ENCODE assay signal across 8 cellular contexts in the genomic region with DNA sequence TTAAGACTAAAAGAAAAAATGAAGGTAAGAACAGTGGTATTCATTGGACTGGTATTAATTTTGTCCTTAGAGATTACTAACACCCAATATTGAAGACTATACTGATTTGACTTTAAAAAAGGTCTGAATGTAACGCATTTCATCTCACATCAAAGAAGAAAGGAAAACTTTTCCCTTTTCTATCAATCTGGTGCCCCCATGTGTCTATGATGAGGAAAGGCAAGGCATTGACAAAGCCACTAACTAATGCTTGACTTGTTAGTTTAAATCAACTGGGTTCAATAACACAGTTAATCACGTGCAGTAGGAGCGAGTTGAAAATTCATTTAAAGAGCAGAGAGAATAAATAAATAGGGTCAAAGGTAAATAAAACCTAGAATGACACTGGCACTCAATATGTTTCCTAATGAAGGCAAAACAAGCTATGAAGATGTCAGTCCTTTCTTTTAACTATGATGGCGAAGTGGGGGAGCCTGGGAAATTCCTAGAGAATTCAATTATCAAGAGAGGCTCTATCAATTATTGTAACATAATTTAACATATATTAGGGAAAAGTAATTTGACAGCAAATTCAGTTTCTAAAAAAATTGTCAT.
DNase-seq lines count a peak whose midpoint lies in the region; ATAC-seq, FAIRE-seq and TF ChIP-seq lines count a peak whose summit lies in the region.

No MANE protein-coding gene starts in this region.

- no peaks in the 10 kb centered on the region for H3K9me3 ChIP-seq in GM12878 (replicated peaks; ENCODE audit: control insufficient read depth, insufficient read depth, low read length)

- WGBS in GM12878 (ENCODE audit: insufficient coverage, insufficient replicate concordance, low lambda C conversion rate, missing lambda C conversion rate): 11% methylated on average over 4 of the region's 4 CpGs
- WGBS in lower leg skin, 2 donors: 44 to 50% methylated on average over 4 of the region's 4 CpGs

- ATAC-seq in GM12878: peak; percentile 67
- no peak for ATAC-seq in HG03139 (IDR thresholded peaks at IDR 0.05; ENCODE audit: unreplicated experiment)

- no peak overlapping the region for H3K4me3 ChIP-seq in GM12878
- no peak overlapping the region for H3K4me3 ChIP-seq in lower leg skin (ENCODE audit: low read depth, poor library complexity, severe bottlenecking)

- peak; percentile 63 to 68 (median 64); a peak in 5 of 6 replicates for TF ChIP-seq CTCF in GM12878 (IDR thresholded peaks at IDR 0.05 in 2 of 3, conservative IDR thresholded peaks at IDR 0.05 in 1 of 3; ENCODE audit: control insufficient read depth in 2 of 3, extremely low read depth in 1 of 3, insufficient read depth in 1 of 3, low read depth in 3 of 3, low read length in 3 of 3)
- TF ChIP-seq CTCF in lower leg skin (IDR thresholded peaks at IDR 0.05): no peak

- no peak overlapping the region for H3K27ac ChIP-seq in GM12878 (ENCODE audit: control insufficient read depth, insufficient read depth)

- RAD21 ChIA-PET in GM12878 (lab: Charles Lee; ENCODE audit: unreplicated experiment): interaction anchor here (0.7 to 2.2 kb wide), 5 partner anchors 29 to 583 kb away, joined by 3 to 9 read pairs (median 3); no protein-coding TSS in a partner anchor

- no peak for FAIRE-seq in GM12878 (lab: Jason Lieb, UNC)

- H3K79me2 ChIP-seq in GM12878 (ENCODE audit: control insufficient read depth, insufficient read depth, low read length): no peaks in the 10 kb centered on the region

- TF ChIP-seq POLR2A in GM12878 (IDR thresholded peaks at IDR 0.05; ENCODE audit: low read depth, low read length): no peak
- no peak for TF ChIP-seq POLR2A in lower leg skin (IDR thresholded peaks at IDR 0.05)

- POLR2A ChIA-PET in GM12878 (lab: Charles Lee): no interaction called here

- H3K4me1 ChIP-seq in GM12878 (ENCODE audit: control insufficient read depth, insufficient read depth, low read length): no peaks in the 10 kb centered on the region

- CTCF ChIA-PET in GM12878 (lab: Yijun Ruan, JAX): interaction anchor here (0.8 to 6.6 kb wide), 30 partner anchors 9 to 1725 kb away, joined by 3 to 49 read pairs (median 4); no protein-coding TSS in a partner anchor

- H3K27me3 ChIP-seq in GM12878 (replicated peaks in 1 of 2; ENCODE audit: control insufficient read depth in 2 of 2, insufficient read depth in 2 of 2, low read length in 1 of 2): peaks cover 0 to 3% of the 10 kb centered on the region in 2 experiments; a peak in 1 of 4 replicates

- H3K9ac ChIP-seq in GM12878 (ENCODE audit: control insufficient read depth, insufficient read depth, low read length): no peak overlapping the region

- no TSS peak for BruUV-seq in GM12878 (replicated peaks; lab: Mats Ljungman, UMichigan)

- in situ Hi-C loops in GM12878 (cut with MboI): loop anchor here (10.0 kb wide), 2 partner anchors 226 to 584 kb away; no protein-coding TSS in a partner anchor

- TF ChIP-seq RAD21 in GM12878 (IDR thresholded peaks at IDR 0.05; ENCODE audit: insufficient read depth, low read depth, low read length): peak; percentile 86

- no peak for TF ChIP-seq EP300 in GM12878 (IDR thresholded peaks at IDR 0.05; ENCODE audit: borderline replicate concordance in 1 of 2, control insufficient read depth in 1 of 2, low read depth in 2 of 2, low read length in 2 of 2)

- H4K20me1 ChIP-seq in GM12878 (ENCODE audit: control insufficient read depth, insufficient read depth): no peaks in the 10 kb centered on the region

- intact Hi-C loops in GM12878 (cut with micrococcal nuclease; ENCODE audit: unreplicated experiment): loop anchor here (1.0 to 5.0 kb wide), 5 partner anchors 93 to 1426 kb away; no protein-coding TSS in a partner anchor
- intact Hi-C loops in lower leg skin (cut with DNase I; ENCODE audit: low total_unique reads): no loop called here

- SMC1A ChIA-PET in GM12878 (lab: Charles Lee; ENCODE audit: uncharacterized antibody, unreplicated experiment): interaction anchor here (0.5 to 4.3 kb wide), 13 partner anchors 8 to 583 kb away, joined by 3 to 23 read pairs (median 3); no protein-coding TSS in a partner anchor

- H3K4me2 ChIP-seq in GM12878 (ENCODE audit: control insufficient read depth, insufficient read depth): no peak overlapping the region

- H2AFZ ChIP-seq in GM12878 (ENCODE audit: control insufficient read depth, low read depth, low read length): no peak overlapping the region

- DNase-seq in NCI-H1417 (lab: John Stamatoyannopoulos, UW) (peak; percentile 11 to 55 (median 20)), NCI-H1417 treated with DMSO at 0.1 percent for 48 hours (lab: John Stamatoyannopoulos, UW) (no peak), NCI-H1092 (lab: John Stamatoyannopoulos, UW) (peak; percentile 4), GM12878 (ENCODE audit: low read depth, low spot score) (no peak), kidney tubule cell (ENCODE audit: low spot score) (peak; percentile 63), lower leg skin (ENCODE audit: low spot score in 2 of 2) (no peak), CD1c-positive myeloid dendritic cell (ENCODE audit: extremely low spot score) (no peak)

- no peaks in the 10 kb centered on the region for H3K36me3 ChIP-seq in GM12878 (ENCODE audit: control insufficient read depth in 2 of 2, insufficient read depth in 2 of 2, low read length in 1 of 2)

TF ChIP-seq in GM12878, 131 proteins besides CTCF, POLR2A, EP300 and RAD21:
- TF ChIP-seq, protein P1, sequence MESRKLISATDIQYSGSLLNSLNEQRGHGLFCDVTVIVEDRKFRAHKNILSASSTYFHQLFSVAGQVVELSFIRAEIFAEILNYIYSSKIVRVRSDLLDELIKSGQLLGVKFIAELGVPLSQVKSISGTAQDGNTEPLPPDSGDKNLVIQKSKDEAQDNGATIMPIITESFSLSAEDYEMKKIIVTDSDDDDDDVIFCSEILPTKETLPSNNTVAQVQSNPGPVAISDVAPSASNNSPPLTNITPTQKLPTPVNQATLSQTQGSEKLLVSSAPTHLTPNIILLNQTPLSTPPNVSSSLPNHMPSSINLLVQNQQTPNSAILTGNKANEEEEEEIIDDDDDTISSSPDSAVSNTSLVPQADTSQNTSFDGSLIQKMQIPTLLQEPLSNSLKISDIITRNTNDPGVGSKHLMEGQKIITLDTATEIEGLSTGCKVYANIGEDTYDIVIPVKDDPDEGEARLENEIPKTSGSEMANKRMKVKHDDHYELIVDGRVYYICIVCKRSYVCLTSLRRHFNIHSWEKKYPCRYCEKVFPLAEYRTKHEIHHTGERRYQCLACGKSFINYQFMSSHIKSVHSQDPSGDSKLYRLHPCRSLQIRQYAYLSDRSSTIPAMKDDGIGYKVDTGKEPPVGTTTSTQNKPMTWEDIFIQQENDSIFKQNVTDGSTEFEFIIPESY (IDR thresholded peaks at IDR 0.05): no peak
- TF ChIP-seq BHLHE40 (IDR thresholded peaks at IDR 0.05; ENCODE audit: borderline replicate concordance in 1 of 2, low read depth in 2 of 2, low read length in 1 of 2) (0 out of 4 replicates have a peak, but pooled peaks of 1 of the 2 experiments have one; percentile 10), TCF7 (IDR thresholded peaks at IDR 0.05; ENCODE audit: borderline replicate concordance) (peak; percentile 54; the same call in 1 of the 2 replicates), ZNF622 (IDR thresholded peaks at IDR 0.05) (no peak), KLF5 (IDR thresholded peaks at IDR 0.05; ENCODE audit: partially characterized antibody) (no peak), SMC3 (IDR thresholded peaks at IDR 0.05; ENCODE audit: borderline replicate concordance, low read length) (peak; percentile 81), TCF3 (IDR thresholded peaks at IDR 0.05; ENCODE audit: borderline replicate concordance, insufficient read depth, low read depth, low read length) (no peak), NR2F1 (conservative IDR thresholded peaks at IDR 0.05) (no peak), SIX5 (IDR thresholded peaks at IDR 0.05; ENCODE audit: low read depth, low read length, severe bottlenecking) (no peak), ATF7 (IDR thresholded peaks at IDR 0.05; ENCODE audit: low read depth) (no peak)
- TF ChIP-seq, protein P2, sequence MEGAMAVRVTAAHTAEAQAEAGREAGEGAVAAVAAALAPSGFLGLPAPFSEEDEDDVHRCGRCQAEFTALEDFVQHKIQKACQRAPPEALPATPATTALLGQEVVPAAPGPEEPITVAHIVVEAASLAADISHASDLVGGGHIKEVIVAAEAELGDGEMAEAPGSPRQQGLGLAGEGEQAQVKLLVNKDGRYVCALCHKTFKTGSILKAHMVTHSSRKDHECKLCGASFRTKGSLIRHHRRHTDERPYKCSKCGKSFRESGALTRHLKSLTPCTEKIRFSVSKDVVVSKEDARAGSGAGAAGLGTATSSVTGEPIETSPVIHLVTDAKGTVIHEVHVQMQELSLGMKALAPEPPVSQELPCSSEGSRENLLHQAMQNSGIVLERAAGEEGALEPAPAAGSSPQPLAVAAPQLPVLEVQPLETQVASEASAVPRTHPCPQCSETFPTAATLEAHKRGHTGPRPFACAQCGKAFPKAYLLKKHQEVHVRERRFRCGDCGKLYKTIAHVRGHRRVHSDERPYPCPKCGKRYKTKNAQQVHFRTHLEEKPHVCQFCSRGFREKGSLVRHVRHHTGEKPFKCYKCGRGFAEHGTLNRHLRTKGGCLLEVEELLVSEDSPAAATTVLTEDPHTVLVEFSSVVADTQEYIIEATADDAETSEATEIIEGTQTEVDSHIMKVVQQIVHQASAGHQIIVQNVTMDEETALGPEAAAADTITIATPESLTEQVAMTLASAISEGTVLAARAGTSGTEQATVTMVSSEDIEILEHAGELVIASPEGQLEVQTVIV (IDR thresholded peaks at IDR 0.05; ENCODE audit: borderline replicate concordance, partially characterized antibody): no peak
- TF ChIP-seq, protein P3, sequence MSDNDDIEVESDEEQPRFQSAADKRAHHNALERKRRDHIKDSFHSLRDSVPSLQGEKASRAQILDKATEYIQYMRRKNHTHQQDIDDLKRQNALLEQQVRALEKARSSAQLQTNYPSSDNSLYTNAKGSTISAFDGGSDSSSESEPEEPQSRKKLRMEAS (IDR thresholded peaks at IDR 0.05; ENCODE audit: low read depth, low read length): no peak

Comparison
In these comparisons a context has a peak if more than half of its experiments do, and no peak if none do; other contexts are left out.
1. DNase-seq: peak in NCI-H1417 (3 of 3), NCI-H1092 (single experiment) and kidney tubule cell (single experiment); none in NCI-H1417 treated with DMSO at 0.1 percent for 48 hours (single experiment), GM12878 (single experiment), lower leg skin (0 of 2) and CD1c-positive myeloid dendritic cell (single experiment).
2. CTCF ChIP-seq: peak in GM12878 (3 of 3); none in lower leg skin (0 of 3).